20 cellular contexts compared by ENCODE assay signal in genomic region chr3:196931828-196932587, GRCh38. TPM values are rescaled to one million over a fixed set of nuclear protein-coding genes. Genes with fewer than 3 reads are reported as not detected.
DNase-seq lines count a peak whose midpoint lies in the region; ATAC-seq and TF ChIP-seq lines count a peak whose summit lies in the region.
"Had no signal": no experiment of that assay in that cellular context is flagged by ENCODE, and none has a peak within 500 bp of the region (broad histone marks: within the 10 kb centered on the region; RNA-seq: fewer than 3 reads in every experiment).

No MANE protein-coding gene starts in this region.

- peak overlapping the region in 2 of 11 experiments; percentile 8 to 42; a peak in 1 of 22 replicates for H3K9ac ChIP-seq in BLaER1 treated with 17β-estradiol and CSF1 and Interleukin-3, amounts not matched to agents 10 nM and 100 nM

- intact Hi-C loops in activated T-helper 2 cell treated with anti-CD3 and anti-CD28 coated beads, Interferon-gamma antibody, Interleukin-2, Interleukin-4, amounts not matched to agents 10 μg/mL and 5 μg/mL and 100 μg/mL, durations not matched to agents 14 hours and 24 hours and 36 hours (cut with micrococcal nuclease) = no loop called here

- H3K9me3 Mint-ChIP-seq in activated T-helper 2 cell treated with anti-CD3 and anti-CD28 coated beads, Interferon-gamma antibody, Interleukin-2, Interleukin-4, amounts not matched to agents 10 μg/mL and 5 μg/mL and 100 μg/mL, durations not matched to agents 14 hours and 24 hours and 36 hours = no peaks in the 10 kb centered on the region
- no peaks in the 10 kb centered on the region for H3K9me3 Mint-ChIP-seq in HFFc6

- H3K4me3 ChIP-seq in BLaER1 treated with 17β-estradiol and CSF1 and Interleukin-3, amounts not matched to agents 10 nM and 100 nM = peak overlapping the region in 1 of 10 experiments; percentile 27; a peak in 1 of 20 replicates
- H3K4me3 ChIP-seq: esophagus muscularis mucosa, heart left ventricle, right lobe of liver, thoracic aorta had no signal

- no peak for DNase-seq in activated T-helper 2 cell treated with anti-CD3 and anti-CD28 coated beads, Interferon-gamma antibody, Interleukin-2, Interleukin-4, amounts not matched to agents 10 μg/mL and 5 μg/mL and 100 μg/mL, durations not matched to agents 14 hours and 24 hours and 36 hours (ENCODE audit: low spot score)
- no peak for DNase-seq in anterior cingulate cortex (lab: John Stamatoyannopoulos, UW)
- DNase-seq in cortex of kidney (lab: John Stamatoyannopoulos, UW) = no peak
- DNase-seq in HFFc6 = no peak
- DNase-seq: activated CD4-positive, CD25-positive, alpha-beta regulatory T cell; activated CD8-positive, alpha-beta memory T cell treated with anti-CD3 and anti-CD28 coated beads, Interleukin-2, amount 50 U/mL, for 48 hours; activated naive CD4-positive, alpha-beta T cell treated with anti-CD3 and anti-CD28 coated beads, Interleukin-2, amount 50 U/mL, for 16 hours; brain microvascular endothelial cell; DMS 273 treated with DMSO at 0.1 percent for 48 hours; heart left ventricle; mesenchymal stem cell; NCI-H1436 treated with DMSO at 0.1 percent for 48 hours; right lobe of liver had no signal

- peak overlapping the region in 9 of 11 experiments; percentile 16 to 82 (median 57); a peak in 19 of 22 replicates for H3K4me2 ChIP-seq in BLaER1 treated with 17β-estradiol and CSF1 and Interleukin-3, amounts not matched to agents 10 nM and 100 nM

- peaks cover 0 to 29% (median 8%) of the 10 kb centered on the region in 11 experiments; a peak in 9 of 22 replicates for H4K20me1 ChIP-seq in BLaER1 treated with 17β-estradiol and CSF1 and Interleukin-3, amounts not matched to agents 10 nM and 100 nM

- no peaks in the 10 kb centered on the region for H3K4me1 Mint-ChIP-seq in activated T-helper 2 cell treated with anti-CD3 and anti-CD28 coated beads, Interferon-gamma antibody, Interleukin-2, Interleukin-4, amounts not matched to agents 10 μg/mL and 5 μg/mL and 100 μg/mL, durations not matched to agents 14 hours and 24 hours and 36 hours (ENCODE audit: low read depth)
- H3K4me1 Mint-ChIP-seq in HFFc6 (ENCODE audit: low read depth) = no peaks in the 10 kb centered on the region; the same call in 1 of the 2 replicates

- peaks cover 43 to 67% (median 55%) of the 10 kb centered on the region in 10 experiments for H3K4me1 ChIP-seq in BLaER1 treated with 17β-estradiol and CSF1 and Interleukin-3, amounts not matched to agents 10 nM and 100 nM
- H3K4me1 ChIP-seq: esophagus muscularis mucosa, heart left ventricle, right lobe of liver had no signal

- H3K4me3 Mint-ChIP-seq in activated T-helper 2 cell treated with anti-CD3 and anti-CD28 coated beads, Interferon-gamma antibody, Interleukin-2, Interleukin-4, amounts not matched to agents 10 μg/mL and 5 μg/mL and 100 μg/mL, durations not matched to agents 14 hours and 24 hours and 36 hours (ENCODE audit: low read depth) = no peak overlapping the region
- no peak overlapping the region for H3K4me3 Mint-ChIP-seq in HFFc6

- peaks cover 83% of the 10 kb centered on the region for H3K36me3 Mint-ChIP-seq in activated T-helper 2 cell treated with anti-CD3 and anti-CD28 coated beads, Interferon-gamma antibody, Interleukin-2, Interleukin-4, amounts not matched to agents 10 μg/mL and 5 μg/mL and 100 μg/mL, durations not matched to agents 14 hours and 24 hours and 36 hours (ENCODE audit: low read depth)
- H3K36me3 Mint-ChIP-seq in HFFc6 (ENCODE audit: low read depth) = peaks cover 48% of the 10 kb centered on the region

- TF ChIP-seq CTCF in HFFc6 (IDR thresholded peaks at IDR 0.05) = no peak

- peaks cover 71 to 99% (median 88%) of the 10 kb centered on the region in 11 experiments for H3K36me3 ChIP-seq in BLaER1 treated with 17β-estradiol and CSF1 and Interleukin-3, amounts not matched to agents 10 nM and 100 nM

- no peaks in the 10 kb centered on the region for H3K9me3 ChIP-seq in BLaER1 treated with 17β-estradiol and CSF1 and Interleukin-3, amounts not matched to agents 10 nM and 100 nM (replicated peaks in 1 of 11)
- H3K9me3 ChIP-seq: esophagus muscularis mucosa, heart left ventricle, neutrophil, right lobe of liver, thoracic aorta had no signal

- ATAC-seq in GM18868 (IDR thresholded peaks at IDR 0.05; ENCODE audit: unreplicated experiment) (peak; percentile 72), HG03108 (IDR thresholded peaks at IDR 0.05; ENCODE audit: unreplicated experiment) (peak; percentile 52), HG03521 (IDR thresholded peaks at IDR 0.05; ENCODE audit: unreplicated experiment) (no peak)
- ATAC-seq: heart left ventricle had no signal

- H3K27me3 ChIP-seq in BLaER1 treated with 17β-estradiol and CSF1 and Interleukin-3, amounts not matched to agents 10 nM and 100 nM = no peaks in the 10 kb centered on the region
- H3K27me3 ChIP-seq: brain microvascular endothelial cell, esophagus muscularis mucosa, heart left ventricle, neutrophil, right lobe of liver had no signal

- no peaks in the 10 kb centered on the region for H3K27me3 Mint-ChIP-seq in activated T-helper 2 cell treated with anti-CD3 and anti-CD28 coated beads, Interferon-gamma antibody, Interleukin-2, Interleukin-4, amounts not matched to agents 10 μg/mL and 5 μg/mL and 100 μg/mL, durations not matched to agents 14 hours and 24 hours and 36 hours (ENCODE audit: low read depth)
- H3K27me3 Mint-ChIP-seq in HFFc6 (ENCODE audit: insufficient read depth) = no peaks in the 10 kb centered on the region

- H3K27ac ChIP-seq in BLaER1 treated with 17β-estradiol and CSF1 and Interleukin-3, amounts not matched to agents 10 nM and 100 nM = peak overlapping the region in 3 of 11 experiments; percentile 8 to 27 (median 10); a peak in 1 of 22 replicates
- H3K27ac ChIP-seq: brain microvascular endothelial cell, esophagus muscularis mucosa, heart left ventricle, neutrophil, right lobe of liver, thoracic aorta had no signal

- H3K27ac Mint-ChIP-seq in activated T-helper 2 cell treated with anti-CD3 and anti-CD28 coated beads, Interferon-gamma antibody, Interleukin-2, Interleukin-4, amounts not matched to agents 10 μg/mL and 5 μg/mL and 100 μg/mL, durations not matched to agents 14 hours and 24 hours and 36 hours = peak overlapping the region; percentile 12
- no peak overlapping the region for H3K27ac Mint-ChIP-seq in HFFc6

RNA-seq across cellular contexts. Expression of gene NCBP2, which starts 10.3 kb away (rescaled TPM):
- 82.2 and 83.9 TPM in 2 replicates for total RNA-seq in activated T-helper 2 cell treated with anti-CD3 and anti-CD28 coated beads, Interferon-gamma antibody, Interleukin-2, Interleukin-4, amounts not matched to agents 10 μg/mL and 5 μg/mL and 100 μg/mL, durations not matched to agents 14 hours and 24 hours and 36 hours
- total RNA-seq in HFFc6 (2021; fragmentation: NEBNext Ultra II Directional; extraction: Animal tissue kit (Norgen Biotek cat#: 25700)) = 10 to 100 TPM; 73.6 to 82.2 (median 76.3) TPM

RNA-seq across cellular contexts. Expression of gene PIGZ, which starts 36.6 kb away (rescaled TPM):
- 2.1 and 2.4 TPM in 2 replicates for total RNA-seq in activated T-helper 2 cell treated with anti-CD3 and anti-CD28 coated beads, Interferon-gamma antibody, Interleukin-2, Interleukin-4, amounts not matched to agents 10 μg/mL and 5 μg/mL and 100 μg/mL, durations not matched to agents 14 hours and 24 hours and 36 hours
- 1 to 10 TPM; 2.9 to 4.3 (median 3.7) TPM for total RNA-seq in HFFc6 (2021; fragmentation: NEBNext Ultra II Directional; extraction: Animal tissue kit (Norgen Biotek cat#: 25700))
